ENCODE assay signal across 2 cellular contexts in genomic region chr1:244381887-244382565, GRCh38.
A peak's percentile ranks its signal among the peaks of the same experiment; 100 is the strongest.
TF ChIP-seq lines count a peak whose summit lies in the region.

No MANE protein-coding gene starts in this region.

TF ChIP-seq in endothelial cell of umbilical vein, 7 proteins besides CTCF, POLR2A, EP300 and RAD21 (continued from another document):
- TF ChIP-seq FOS (IDR thresholded peaks at IDR 0.05; ENCODE audit: borderline replicate concordance, insufficient read depth, low read length) = peak; percentile 81

TF ChIP-seq in HEK293T, 16 proteins besides CTCF, POLR2A, EP300 and RAD21 (continued from another document):
- TF ChIP-seq PKNOX1 (IDR thresholded peaks at IDR 0.05) (no peak), ZNF384 (IDR thresholded peaks at IDR 0.05) (no peak), CTBP1 (IDR thresholded peaks at IDR 0.05; ENCODE audit: borderline replicate concordance) (no peak), SUZ12 (IDR thresholded peaks at IDR 0.05) (no peak), TARDBP (IDR thresholded peaks at IDR 0.05) (no peak), ARNT (IDR thresholded peaks at IDR 0.05) (no peak), SP1 (IDR thresholded peaks at IDR 0.05) (no peak)
